ENCODE assay signal across 13 cellular contexts in the genomic region with DNA sequence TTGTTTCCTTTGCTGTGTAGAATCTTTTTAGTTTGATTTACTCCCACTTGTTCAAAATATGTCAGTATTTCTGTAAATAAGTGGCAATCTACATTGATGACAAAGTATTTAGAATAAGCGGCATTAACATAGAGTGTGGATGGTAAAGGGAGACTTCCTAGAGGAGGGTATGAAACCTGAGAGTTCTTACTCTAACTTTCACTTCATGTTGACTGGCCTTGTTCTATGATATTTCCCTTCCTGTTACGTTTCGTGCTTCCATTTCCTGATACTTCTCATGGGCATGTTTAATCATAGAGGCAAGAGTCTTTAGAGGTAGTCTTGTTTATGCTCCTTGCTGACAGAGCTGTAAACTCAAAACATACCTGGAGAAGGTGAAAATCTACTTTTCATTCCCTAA.
DNase-seq lines count a peak whose midpoint lies in the region; ATAC-seq and TF ChIP-seq lines count a peak whose summit lies in the region.
"Had no signal": no experiment of that assay in that cellular context is flagged by ENCODE, and none has a peak within 500 bp of the region (broad histone marks: within the 10 kb centered on the region; RNA-seq: fewer than 3 reads in every experiment).

No MANE protein-coding gene starts in this region.

- ATAC-seq in GM19043 (IDR thresholded peaks at IDR 0.05; ENCODE audit: low read depth, unreplicated experiment) (peak; percentile 74), HG02588 (IDR thresholded peaks at IDR 0.05; ENCODE audit: unreplicated experiment) (peak; percentile 94), HG03196 (IDR thresholded peaks at IDR 0.05; ENCODE audit: unreplicated experiment) (peak; percentile 92), SK-N-SH treated with all-trans-retinoic acid at 6 μM for 48 hours (no peak)
- ATAC-seq: effector memory CD8-positive, alpha-beta T cell; T-helper 17 cell had no signal

- DNase-seq in kidney tubule cell (ENCODE audit: low spot score) (peak; percentile 4), hippocampal formation (lab: John Stamatoyannopoulos, UW) (no peak), SW480 (ENCODE audit: low spot score) (no peak), erythroblast (lab: John Stamatoyannopoulos, UW) (no peak)
- DNase-seq: effector memory CD8-positive, alpha-beta T cell; mesenchymal stem cell; NCI-H1048; stimulated activated naive CD4-positive, alpha-beta T cell; T-helper 17 cell had no signal

- no peak for TF ChIP-seq POLR2A in erythroblast (IDR thresholded peaks at IDR 0.05; ENCODE audit: low read length)

TF ChIP-seq in SK-N-SH treated with all-trans-retinoic acid at 6 μM for 48 hours, 23 proteins besides CTCF, POLR2A, EP300 and RAD21:
- TF ChIP-seq ZFP30 (CRISPR knock-in tag; IDR thresholded peaks at IDR 0.05) (no peak), PPARA (CRISPR knock-in tag; IDR thresholded peaks at IDR 0.05; ENCODE audit: borderline replicate concordance) (no peak), TCF4 (CRISPR knock-in tag; IDR thresholded peaks at IDR 0.05; ENCODE audit: borderline replicate concordance) (no peak), ZNF565 (CRISPR knock-in tag; conservative IDR thresholded peaks at IDR 0.05; ENCODE audit: low read depth) (no peak), SNAI2 (CRISPR knock-in tag; IDR thresholded peaks at IDR 0.05) (no peak), TOX (CRISPR knock-in tag; IDR thresholded peaks at IDR 0.05; ENCODE audit: borderline replicate concordance) (no peak), RARB (CRISPR knock-in tag; IDR thresholded peaks at IDR 0.05) (no peak), ARNTL (CRISPR knock-in tag; IDR thresholded peaks at IDR 0.05; ENCODE audit: borderline replicate concordance, low read depth) (no peak), ZC3H10 (CRISPR knock-in tag; IDR thresholded peaks at IDR 0.05) (no peak), GLIS3 (CRISPR knock-in tag; IDR thresholded peaks at IDR 0.05) (no peak), OSR1 (CRISPR knock-in tag; IDR thresholded peaks at IDR 0.05) (no peak), ZNF70 (CRISPR knock-in tag; IDR thresholded peaks at IDR 0.05) (no peak), ZFP3 (CRISPR knock-in tag; IDR thresholded peaks at IDR 0.05) (no peak), ISL1 (CRISPR knock-in tag; IDR thresholded peaks at IDR 0.05) (no peak), ESRRG (CRISPR knock-in tag; IDR thresholded peaks at IDR 0.05) (no peak)
- TF ChIP-seq, protein P1, sequence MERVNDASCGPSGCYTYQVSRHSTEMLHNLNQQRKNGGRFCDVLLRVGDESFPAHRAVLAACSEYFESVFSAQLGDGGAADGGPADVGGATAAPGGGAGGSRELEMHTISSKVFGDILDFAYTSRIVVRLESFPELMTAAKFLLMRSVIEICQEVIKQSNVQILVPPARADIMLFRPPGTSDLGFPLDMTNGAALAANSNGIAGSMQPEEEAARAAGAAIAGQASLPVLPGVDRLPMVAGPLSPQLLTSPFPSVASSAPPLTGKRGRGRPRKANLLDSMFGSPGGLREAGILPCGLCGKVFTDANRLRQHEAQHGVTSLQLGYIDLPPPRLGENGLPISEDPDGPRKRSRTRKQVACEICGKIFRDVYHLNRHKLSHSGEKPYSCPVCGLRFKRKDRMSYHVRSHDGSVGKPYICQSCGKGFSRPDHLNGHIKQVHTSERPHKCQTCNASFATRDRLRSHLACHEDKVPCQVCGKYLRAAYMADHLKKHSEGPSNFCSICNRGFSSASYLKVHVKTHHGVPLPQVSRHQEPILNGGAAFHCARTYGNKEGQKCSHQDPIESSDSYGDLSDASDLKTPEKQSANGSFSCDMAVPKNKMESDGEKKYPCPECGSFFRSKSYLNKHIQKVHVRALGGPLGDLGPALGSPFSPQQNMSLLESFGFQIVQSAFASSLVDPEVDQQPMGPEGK (CRISPR knock-in tag; IDR thresholded peaks at IDR 0.05; ENCODE audit: borderline replicate concordance): no peak
- TF ChIP-seq, protein P2, sequence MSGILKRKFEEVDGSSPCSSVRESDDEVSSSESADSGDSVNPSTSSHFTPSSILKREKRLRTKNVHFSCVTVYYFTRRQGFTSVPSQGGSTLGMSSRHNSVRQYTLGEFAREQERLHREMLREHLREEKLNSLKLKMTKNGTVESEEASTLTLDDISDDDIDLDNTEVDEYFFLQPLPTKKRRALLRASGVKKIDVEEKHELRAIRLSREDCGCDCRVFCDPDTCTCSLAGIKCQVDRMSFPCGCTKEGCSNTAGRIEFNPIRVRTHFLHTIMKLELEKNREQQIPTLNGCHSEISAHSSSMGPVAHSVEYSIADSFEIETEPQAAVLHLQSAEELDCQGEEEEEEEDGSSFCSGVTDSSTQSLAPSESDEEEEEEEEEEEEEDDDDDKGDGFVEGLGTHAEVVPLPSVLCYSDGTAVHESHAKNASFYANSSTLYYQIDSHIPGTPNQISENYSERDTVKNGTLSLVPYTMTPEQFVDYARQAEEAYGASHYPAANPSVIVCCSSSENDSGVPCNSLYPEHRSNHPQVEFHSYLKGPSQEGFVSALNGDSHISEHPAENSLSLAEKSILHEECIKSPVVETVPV (CRISPR knock-in tag; IDR thresholded peaks at IDR 0.05): no peak
- TF ChIP-seq, protein P3, sequence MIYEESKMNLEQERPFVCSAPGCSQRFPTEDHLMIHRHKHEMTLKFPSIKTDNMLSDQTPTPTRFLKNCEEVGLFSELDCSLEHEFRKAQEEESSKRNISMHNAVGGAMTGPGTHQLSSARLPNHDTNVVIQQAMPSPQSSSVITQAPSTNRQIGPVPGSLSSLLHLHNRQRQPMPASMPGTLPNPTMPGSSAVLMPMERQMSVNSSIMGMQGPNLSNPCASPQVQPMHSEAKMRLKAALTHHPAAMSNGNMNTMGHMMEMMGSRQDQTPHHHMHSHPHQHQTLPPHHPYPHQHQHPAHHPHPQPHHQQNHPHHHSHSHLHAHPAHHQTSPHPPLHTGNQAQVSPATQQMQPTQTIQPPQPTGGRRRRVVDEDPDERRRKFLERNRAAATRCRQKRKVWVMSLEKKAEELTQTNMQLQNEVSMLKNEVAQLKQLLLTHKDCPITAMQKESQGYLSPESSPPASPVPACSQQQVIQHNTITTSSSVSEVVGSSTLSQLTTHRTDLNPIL (CRISPR knock-in tag; IDR thresholded peaks at IDR 0.05; ENCODE audit: low read depth): no peak
- TF ChIP-seq, protein P4, sequence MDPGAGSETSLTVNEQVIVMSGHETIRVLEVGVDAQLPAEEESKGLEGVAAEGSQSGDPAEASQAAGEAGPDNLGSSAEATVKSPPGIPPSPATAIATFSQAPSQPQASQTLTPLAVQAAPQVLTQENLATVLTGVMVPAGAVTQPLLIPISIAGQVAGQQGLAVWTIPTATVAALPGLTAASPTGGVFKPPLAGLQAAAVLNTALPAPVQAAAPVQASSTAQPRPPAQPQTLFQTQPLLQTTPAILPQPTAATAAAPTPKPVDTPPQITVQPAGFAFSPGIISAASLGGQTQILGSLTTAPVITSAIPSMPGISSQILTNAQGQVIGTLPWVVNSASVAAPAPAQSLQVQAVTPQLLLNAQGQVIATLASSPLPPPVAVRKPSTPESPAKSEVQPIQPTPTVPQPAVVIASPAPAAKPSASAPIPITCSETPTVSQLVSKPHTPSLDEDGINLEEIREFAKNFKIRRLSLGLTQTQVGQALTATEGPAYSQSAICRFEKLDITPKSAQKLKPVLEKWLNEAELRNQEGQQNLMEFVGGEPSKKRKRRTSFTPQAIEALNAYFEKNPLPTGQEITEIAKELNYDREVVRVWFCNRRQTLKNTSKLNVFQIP (CRISPR knock-in tag; IDR thresholded peaks at IDR 0.05; ENCODE audit: borderline replicate concordance, low read depth): no peak
